Comparison of ENCODE assay signal across 8 cellular contexts in the genomic region with DNA sequence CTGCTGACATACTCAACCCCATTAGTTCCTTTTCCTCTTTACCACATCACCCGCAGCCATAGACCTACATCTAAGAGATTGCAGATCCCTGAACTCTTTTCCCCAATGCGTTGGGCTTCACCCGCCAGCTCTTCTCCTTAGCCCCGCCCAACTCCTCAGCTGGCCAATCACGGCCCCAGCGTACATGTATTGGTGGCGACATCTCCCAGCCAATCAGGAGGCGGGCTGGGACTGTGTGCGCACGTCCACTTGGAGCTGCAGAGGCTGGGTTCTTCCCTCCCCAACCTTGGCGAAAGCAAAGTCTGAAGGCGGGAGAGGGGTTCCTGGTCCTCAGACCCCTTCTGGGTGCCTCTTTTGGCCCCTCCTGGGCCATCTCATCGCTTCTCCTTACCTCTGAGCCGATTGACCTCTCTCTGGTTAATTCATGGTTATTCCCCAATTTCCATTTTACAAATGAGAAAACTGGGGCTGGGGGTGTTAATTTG. TPM values are rescaled to one million over a fixed set of nuclear protein-coding genes. Genes with fewer than 3 reads are reported as not detected.
DNase-seq lines count a peak whose midpoint lies in the region; ATAC-seq and TF ChIP-seq lines count a peak whose summit lies in the region.

No MANE protein-coding gene starts in this region.

- H3K4me3 Mint-ChIP-seq in endothelial cell (ENCODE audit: unreplicated experiment) (no peak overlapping the region), mesothelial cell of epicardium (peak overlapping the region; percentile 47)

- ATAC-seq in GM18508 (IDR thresholded peaks at IDR 0.05; ENCODE audit: insufficient read depth, unreplicated experiment) (peak; percentile 99), HG02840 (IDR thresholded peaks at IDR 0.05; ENCODE audit: low FRiP score, unreplicated experiment) (peak; percentile 100)

- H3K4me1 Mint-ChIP-seq in endothelial cell (ENCODE audit: unreplicated experiment) (peaks cover 31% of the 10 kb centered on the region), mesothelial cell of epicardium (peaks cover 3% of the 10 kb centered on the region)

- H3K9me3 Mint-ChIP-seq in endothelial cell (ENCODE audit: unreplicated experiment) (no peaks in the 10 kb centered on the region), mesothelial cell of epicardium (no peaks in the 10 kb centered on the region)

- DNase-seq in NCI-H2196 (lab: John Stamatoyannopoulos, UW; ENCODE audit: unreplicated experiment) (peak; percentile 50), endothelial cell (ENCODE audit: low spot score) (peak; percentile 69), mesothelial cell of epicardium (ENCODE audit: low spot score in 2 of 2, unreplicated experiment in 2 of 2) (peak; percentile 45 to 66), cortex of kidney (lab: John Stamatoyannopoulos, UW) (no peak)
- peak; percentile 68 for DNase-seq in activated CD8-positive, alpha-beta memory T cell treated with anti-CD3 and anti-CD28 coated beads, Interleukin-2, amount 50 U/mL, for 24 hours (ENCODE audit: extremely low read depth)
- DNase-seq in stimulated activated CD8-positive, alpha-beta memory T cell treated with anti-CD3 and anti-CD28 coated beads, Interleukin-15, amount 100 ng/mL, for 4 hours (ENCODE audit: low read depth in 2 of 2): peak; percentile 56 to 66

- TF ChIP-seq CTCF in endothelial cell (IDR thresholded peaks at IDR 0.05; ENCODE audit: unreplicated experiment) (no peak), mesothelial cell of epicardium (IDR thresholded peaks at IDR 0.05; ENCODE audit: unreplicated experiment) (no peak)

- H3K27me3 Mint-ChIP-seq in endothelial cell (ENCODE audit: unreplicated experiment) (peaks cover 12% of the 10 kb centered on the region), mesothelial cell of epicardium (ENCODE audit: low read depth) (peaks cover 64% of the 10 kb centered on the region)

- H3K27ac Mint-ChIP-seq in endothelial cell (ENCODE audit: unreplicated experiment) (peak overlapping the region; percentile 76), mesothelial cell of epicardium (no peak overlapping the region)

- H3K36me3 Mint-ChIP-seq in endothelial cell (ENCODE audit: low read depth, unreplicated experiment) (peaks cover 9% of the 10 kb centered on the region), mesothelial cell of epicardium (no peaks in the 10 kb centered on the region)

RNA-seq across cellular contexts. Expression of a gene that starts 11.0 kb away (rescaled TPM):
- 4.1 TPM for total RNA-seq in endothelial cell (ENCODE audit: unreplicated experiment)
- total RNA-seq in mesothelial cell of epicardium: 0.70 to 0.89 TPM (median 0.78 TPM) in 3 replicates

RNA-seq across cellular contexts. Expression of a gene that starts 28.0 kb away (rescaled TPM):
- 1.3 TPM for total RNA-seq in endothelial cell (ENCODE audit: unreplicated experiment)
- 0.54 to 1.0 TPM (median 0.76 TPM) in 3 replicates for total RNA-seq in mesothelial cell of epicardium
